9 cellular contexts compared by ENCODE assay signal in genomic region chr6:108561742-108562502, GRCh38. TPM values are rescaled to one million over a fixed set of nuclear protein-coding genes. Genes with fewer than 3 reads are reported as not detected.
A peak's percentile ranks its signal among the peaks of the same experiment; 100 is the strongest.
DNase-seq lines count a peak whose midpoint lies in the region; ATAC-seq, FAIRE-seq and TF ChIP-seq lines count a peak whose summit lies in the region.
"Had no signal": no experiment of that assay in that cellular context is flagged by ENCODE, and none has a peak within 500 bp of the region (broad histone marks: within the 10 kb centered on the region; RNA-seq: fewer than 3 reads in every experiment).

No MANE protein-coding gene starts in this region.

- peaks cover 3 to 46% of the 10 kb centered on the region in 2 experiments for H3K79me2 ChIP-seq in H1 (ENCODE audit: control insufficient read depth in 1 of 2, insufficient read depth in 2 of 2, low read length in 2 of 2)

- H3K4me2 ChIP-seq in H1 (ENCODE audit: insufficient read depth in 1 of 2, low read depth in 2 of 2, low read length in 2 of 2) = peak overlapping the region; percentile 97 to 98

- DNase-seq in GM12865 (ENCODE audit: low read depth) (no peak), RCC 7860 (ENCODE audit: low spot score) (peak; percentile 34), H1 (ENCODE audit: low read depth in 1 of 2, low spot score in 2 of 2) (peak in 1 of 2 experiments; percentile 72), NCI-H510A (lab: John Stamatoyannopoulos, UW) (no peak), SIG-M5 (lab: John Stamatoyannopoulos, UW) (no peak)

- H2BK12ac ChIP-seq in H1 (ENCODE audit: low read depth, low read length) = peak overlapping the region; percentile 78

- H2AK5ac ChIP-seq in H1 (ENCODE audit: low read depth, low read length) = no peak overlapping the region

- POLR2A ChIA-PET in H1 (lab: Charles Lee; ENCODE audit: partially characterized antibody) = interaction anchor here (0.6 to 2.4 kb wide), 20 partner anchors 9 to 279 kb away, joined by 3 to 12 read pairs (median 3); no protein-coding TSS in a partner anchor

- no peak overlapping the region for H2BK120ac ChIP-seq in H1 (replicated peaks; ENCODE audit: low read depth, low read length)

- peaks cover 4 to 5% of the 10 kb centered on the region in 2 experiments for H4K20me1 ChIP-seq in H1 (replicated peaks in 1 of 2; ENCODE audit: control insufficient read depth in 1 of 2, insufficient read depth in 2 of 2, low read length in 2 of 2)

- 0 out of 2 replicates have a peak overlapping the region, but pooled peaks have one; percentile 29 for H2BK20ac ChIP-seq in H1 (ENCODE audit: low read length)

- no peak for TF ChIP-seq POLR2A in H1 (IDR thresholded peaks at IDR 0.05; ENCODE audit: control extremely low read depth in 1 of 2, low read depth in 2 of 2, low read length in 2 of 2)

- no peak; a peak in 1 of 4 replicates for TF ChIP-seq RAD21 in H1 (IDR thresholded peaks at IDR 0.05 in 1 of 2, conservative IDR thresholded peaks at IDR 0.05 in 1 of 2; ENCODE audit: low read depth in 2 of 2, low read length in 2 of 2)

- H2AFZ ChIP-seq in H1 (ENCODE audit: low read length) = no peak overlapping the region

- WGBS in H1 (ENCODE audit: extremely low coverage in 1 of 2, insufficient coverage in 1 of 2, insufficient read length in 1 of 2, insufficient replicate concordance in 2 of 2, low coverage in 1 of 2, low lambda C conversion rate in 2 of 2, missing lambda C conversion rate in 1 of 2), 2 experiments = 1% methylated on average over 35 of the region's 46 CpGs; no CpG with 5 or more reads in 1 of the 2 experiments

- no peak overlapping the region for H3K14ac ChIP-seq in H1 (ENCODE audit: insufficient read length)

- H2BK5ac ChIP-seq in H1 (ENCODE audit: low read depth, low read length) = peak overlapping the region; percentile 1; the same call in 1 of the 2 replicates

- no peak for TF ChIP-seq EP300 in H1 (IDR thresholded peaks at IDR 0.05; ENCODE audit: borderline replicate concordance in 1 of 2, low read depth in 2 of 2, low read length in 2 of 2)

- H3K4ac ChIP-seq in H1 (replicated peaks; ENCODE audit: insufficient read length, low read depth, low read length) = no peak overlapping the region

- peaks cover 20% of the 10 kb centered on the region for H3K23me2 ChIP-seq in H1 (ENCODE audit: low read depth, low read length)

- peaks cover 2 to 13% (median 6%) of the 10 kb centered on the region in 4 experiments for H3K4me1 ChIP-seq in H1 (replicated peaks in 1 of 4; ENCODE audit: control insufficient read depth in 3 of 4, insufficient read depth in 4 of 4, low read length in 3 of 4)
- H3K4me1 ChIP-seq in muscle layer of colon (ENCODE audit: insufficient read depth, low read length) = peaks cover 34% of the 10 kb centered on the region

- peak overlapping the region; percentile 9; the same call in 1 of the 2 replicates for H3K27ac ChIP-seq in H1 (ENCODE audit: low read depth, low read length)
- H3K27ac ChIP-seq in muscle layer of colon (ENCODE audit: low read depth, low read length) = peak overlapping the region; percentile 100

- CTCF ChIA-PET in H1 (lab: Charles Lee; ENCODE audit: partially characterized antibody) = interaction anchor here (0.6 to 1.3 kb wide), 4 partner anchors 9 to 1571 kb away, joined by 3 to 4 read pairs (median 4); no protein-coding TSS in a partner anchor

- no peak overlapping the region for H4K5ac ChIP-seq in H1 (ENCODE audit: insufficient read length, low read depth, low read length)

- FAIRE-seq in RCC 7860 (lab: Jason Lieb, UNC) (no peak), H1 (lab: Jason Lieb, UNC) (no peak)
- FAIRE-seq: TTC549 had no signal

- ATAC-seq in GM19351 (IDR thresholded peaks at IDR 0.05; ENCODE audit: unreplicated experiment) = no peak
- no peak for ATAC-seq in HG03025 (IDR thresholded peaks at IDR 0.05; ENCODE audit: low FRiP score, unreplicated experiment)

- no peak for TF ChIP-seq CTCF in GM12865 (IDR thresholded peaks at IDR 0.05; ENCODE audit: insufficient read depth, low read depth, low read length, missing control alignments)
- TF ChIP-seq CTCF in H1 (IDR thresholded peaks at IDR 0.05; ENCODE audit: control extremely low read depth in 1 of 3, insufficient read depth in 1 of 3, low read depth in 1 of 3, low read length in 3 of 3) = no peak

- H4K8ac ChIP-seq in H1 (ENCODE audit: extremely low read depth, insufficient read depth, low read length) = peak overlapping the region; percentile 83

- no peaks in the 10 kb centered on the region for H3K9me3 ChIP-seq in H1 (ENCODE audit: insufficient read depth in 2 of 2, low read depth in 1 of 2, low read length in 1 of 2)
- H3K9me3 ChIP-seq in muscle layer of colon (ENCODE audit: low read length) = no peaks in the 10 kb centered on the region

- H4K91ac ChIP-seq in H1 (replicated peaks; ENCODE audit: insufficient read length, low read length) = peak overlapping the region; percentile 49

- no peak overlapping the region for H3K23ac ChIP-seq in H1 (ENCODE audit: insufficient read length)

- H3K4me3 ChIP-seq in GM12865 (ENCODE audit: low read depth, low read length) (peak overlapping the region; percentile 1; the same call in 1 of the 2 replicates), H1 (ENCODE audit: extremely low read depth in 1 of 4, insufficient read depth in 2 of 4, low read depth in 3 of 4, low read length in 4 of 4) (peak overlapping the region; percentile 68 to 99 (median 83)), muscle layer of colon (ENCODE audit: low read depth in 1 of 2, low read length in 2 of 2) (peak overlapping the region; percentile 83 to 94)

- no peaks in the 10 kb centered on the region for H3K79me1 ChIP-seq in H1 (ENCODE audit: low read depth, low read length)

- H3K18ac ChIP-seq in H1 (ENCODE audit: extremely low read depth, low read length) = peak overlapping the region; percentile 93

- peak overlapping the region; percentile 36 for H3K56ac ChIP-seq in H1 (replicated peaks; ENCODE audit: insufficient read length, low read depth, low read length)

- H3K9ac ChIP-seq in H1 (replicated peaks in 1 of 4; ENCODE audit: extremely low read depth in 1 of 4, low read depth in 3 of 4, low read length in 3 of 4) (peak overlapping the region; percentile 59 to 75 (median 70)), muscle layer of colon (ENCODE audit: low read length) (peak overlapping the region; percentile 79)

- H2BK15ac ChIP-seq in H1 (ENCODE audit: low read length) = peak overlapping the region; percentile 55; the same call in 1 of the 2 replicates

- no peaks in the 10 kb centered on the region for H3K36me3 ChIP-seq in H1 (ENCODE audit: control insufficient read depth in 2 of 4, insufficient read depth in 4 of 4, low read length in 3 of 4)
- H3K36me3 ChIP-seq in muscle layer of colon (ENCODE audit: insufficient read depth, low read length) = peaks cover under 1% of the 10 kb centered on the region

- H3K27me3 ChIP-seq in H1 (replicated peaks in 1 of 4; ENCODE audit: control insufficient read depth in 3 of 4, extremely low read depth in 1 of 4, insufficient read depth in 3 of 4, low read length in 3 of 4) = peaks cover 0 to 13% (median 7%) of the 10 kb centered on the region in 4 experiments; a peak in 5 of 7 replicates
- no peaks in the 10 kb centered on the region for H3K27me3 ChIP-seq in muscle layer of colon (ENCODE audit: control insufficient read depth in 1 of 2, insufficient read depth in 2 of 2, low read length in 2 of 2)

TF ChIP-seq in H1, 55 proteins besides CTCF, POLR2A, EP300 and RAD21:
- TF ChIP-seq SP4 (IDR thresholded peaks at IDR 0.05; ENCODE audit: low read length) (no peak), RBBP5 (IDR thresholded peaks at IDR 0.05; ENCODE audit: borderline replicate concordance, low read depth, low read length) (0 out of 2 replicates have a peak, but pooled peaks have one; percentile 3), TAF7 (optimal IDR thresholded peaks at IDR 0.05; ENCODE audit: borderline replicate concordance, low read depth, low read length) (peak; percentile 22), EZH2 (IDR thresholded peaks at IDR 0.05; ENCODE audit: low read depth, low read length, severe bottlenecking) (peak; percentile 49)

RNA-seq across cellular contexts. Expression of gene FOXO3, which starts 1.2 kb away (rescaled TPM):
- total RNA-seq in H1 (2021; fragmentation: NEBNext Ultra II Directional; extraction: Animal tissue kit (Norgen Biotek cat#: 25700)) = 19.3 and 20.2 TPM in 2 replicates
- 13.1 and 17.0 TPM in 2 replicates for polyA plus RNA-seq in H1 (2011; rRNA removed)
- polyA plus RNA-seq in H1 (2011; cell fraction: cytosol; rRNA removed) = 11.8 TPM
- 18.4 TPM for polyA plus RNA-seq in H1 (2011; cell fraction: nucleus; rRNA removed)
- 8.1 to 9.8 TPM (median 9.7 TPM) in 4 replicates for polyA plus RNA-seq in H1 (2012, experiment 1 of 2)
- polyA plus RNA-seq in H1 (2012, experiment 2 of 2) = 1.2 TPM
- 9.0 TPM for polyA plus RNA-seq in H1 (2013, experiment 1 of 2)
- polyA plus RNA-seq in H1 (2013, experiment 2 of 2) = 9.8 TPM
- polyA minus RNA-seq in H1 (2011; rRNA and poly(A)+ RNA removed) = 65.0 and 75.5 TPM in 2 replicates
- polyA minus RNA-seq in H1 (2011; cell fraction: cytosol; rRNA and poly(A)+ RNA removed) = 23.7 TPM
- 39.2 TPM for polyA minus RNA-seq in H1 (2011; cell fraction: nucleus; rRNA and poly(A)+ RNA removed)

Comparison
In these comparisons a context has a peak if more than half of its experiments do, and no peak if none do; other contexts are left out.
1. H3K4me3 ChIP-seq: peak in every context shown above with its lines; median percentile 88 in muscle layer of colon; 83 in H1; 1 in GM12865.